ENCODE assay signal across 4 cellular contexts in genomic region chr20:18027011-18027410, GRCh38. TPM values are rescaled to one million over a fixed set of nuclear protein-coding genes. Genes with fewer than 3 reads are reported as not detected.
"Had no signal": no experiment of that assay in that cellular context is flagged by ENCODE, and none has a peak within 500 bp of the region (broad histone marks: within the 10 kb centered on the region; RNA-seq: fewer than 3 reads in every experiment).

No MANE protein-coding gene starts in this region.

RNA-seq across cellular contexts. Expression of gene OVOL2, which starts 30.7 kb away (rescaled TPM):
- total RNA-seq: LHCN-M2, OCI-LY7, Right ventricle myocardium superior, SJSA1 had no signal
